Comparison of ENCODE assay signal across 1 cellular context in genomic region chr16:70430667-70431536, GRCh38.
TF ChIP-seq lines count a peak whose summit lies in the region.

No MANE protein-coding gene starts in this region.

TF ChIP-seq in GM12878, 131 proteins besides CTCF, POLR2A, EP300 and RAD21 (continued from another document):
- no peak for TF ChIP-seq PRDM15 (CRISPR knock-in tag; IDR thresholded peaks at IDR 0.05)
- TF ChIP-seq TBL1XR1 (IDR thresholded peaks at IDR 0.05; ENCODE audit: low read depth, low read length): peak; percentile 97
